13 cellular contexts compared by ENCODE assay signal in genomic region chr10:6117711-6118110, GRCh38. TPM values are rescaled to one million over a fixed set of nuclear protein-coding genes. Genes with fewer than 3 reads are reported as not detected.
DNase-seq lines count a peak whose midpoint lies in the region; ATAC-seq and TF ChIP-seq lines count a peak whose summit lies in the region.
"Had no signal": no experiment of that assay in that cellular context is flagged by ENCODE, and none has a peak within 500 bp of the region (broad histone marks: within the 10 kb centered on the region; RNA-seq: fewer than 3 reads in every experiment).

No MANE protein-coding gene starts in this region.

- no peak overlapping the region for H3K9ac ChIP-seq in trophoblast cell (ENCODE audit: low read length)

- H3K18ac ChIP-seq in trophoblast cell (ENCODE audit: low read length), result no peak overlapping the region

- H4K8ac ChIP-seq in trophoblast cell (ENCODE audit: low read depth, low read length), result no peak overlapping the region

- H3K4me1 Mint-ChIP-seq in CD4-positive, alpha-beta T cell (ENCODE audit: low read depth), result peaks cover 13% of the 10 kb centered on the region
- H3K4me1 Mint-ChIP-seq in GM23338, result peaks cover 14% of the 10 kb centered on the region
- H3K4me1 Mint-ChIP-seq in activated T-helper 2 cell treated with anti-CD3 and anti-CD28 coated beads, Interferon-gamma antibody, Interleukin-2, Interleukin-4, amounts not matched to agents 10 μg/mL and 5 μg/mL and 100 μg/mL, durations not matched to agents 14 hours and 24 hours and 36 hours (ENCODE audit: low read depth), result peaks cover 17% of the 10 kb centered on the region

- no peak overlapping the region for H3K4me3 ChIP-seq in GM23338
- no peak overlapping the region for H3K4me3 ChIP-seq in trophoblast cell (ENCODE audit: low read depth, low read length)
- H3K4me3 ChIP-seq in sigmoid colon, result no peak overlapping the region

- H3K23ac ChIP-seq in trophoblast cell (ENCODE audit: low read length), result no peak overlapping the region

- DNase-seq in CD4-positive, alpha-beta T cell, result no peak
- no peak for DNase-seq in GM23338 (ENCODE audit: low spot score)
- no peak for DNase-seq in activated T-helper 2 cell treated with anti-CD3 and anti-CD28 coated beads, Interferon-gamma antibody, Interleukin-2, Interleukin-4, amounts not matched to agents 10 μg/mL and 5 μg/mL and 100 μg/mL, durations not matched to agents 14 hours and 24 hours and 36 hours (ENCODE audit: low spot score)
- DNase-seq in trophoblast cell, result peak; percentile 50 to 53
- no peak for DNase-seq in NCI-H510A (lab: John Stamatoyannopoulos, UW)
- no peak for DNase-seq in posterior vena cava (ENCODE audit: low spot score)
- DNase-seq in sigmoid colon, result no peak
- DNase-seq: CD4-positive, alpha-beta memory T cell; KBM-7; NCI-H1436; NCI-H2029 treated with DMSO at 0.1 percent for 48 hours; NCI-H510A treated with DMSO at 0.1 percent for 48 hours had no signal

- no peaks in the 10 kb centered on the region for H3K79me1 ChIP-seq in trophoblast cell (ENCODE audit: low read length)

- H3K27me3 Mint-ChIP-seq in CD4-positive, alpha-beta T cell, result no peaks in the 10 kb centered on the region
- H3K27me3 Mint-ChIP-seq in GM23338 (ENCODE audit: insufficient read depth, low read depth, poor library complexity), result peaks cover 7% of the 10 kb centered on the region
- H3K27me3 Mint-ChIP-seq in activated T-helper 2 cell treated with anti-CD3 and anti-CD28 coated beads, Interferon-gamma antibody, Interleukin-2, Interleukin-4, amounts not matched to agents 10 μg/mL and 5 μg/mL and 100 μg/mL, durations not matched to agents 14 hours and 24 hours and 36 hours (ENCODE audit: low read depth), result no peaks in the 10 kb centered on the region
- H3K27me3 Mint-ChIP-seq: CD4-positive, alpha-beta memory T cell had no signal

- H3K4me2 ChIP-seq in GM23338 (no peak overlapping the region), trophoblast cell (ENCODE audit: low read length) (no peak overlapping the region)

- H3K4me3 Mint-ChIP-seq in CD4-positive, alpha-beta T cell, result no peak overlapping the region
- no peak overlapping the region for H3K4me3 Mint-ChIP-seq in GM23338
- no peak overlapping the region for H3K4me3 Mint-ChIP-seq in activated T-helper 2 cell treated with anti-CD3 and anti-CD28 coated beads, Interferon-gamma antibody, Interleukin-2, Interleukin-4, amounts not matched to agents 10 μg/mL and 5 μg/mL and 100 μg/mL, durations not matched to agents 14 hours and 24 hours and 36 hours (ENCODE audit: low read depth)
- H3K4me3 Mint-ChIP-seq: CD4-positive, alpha-beta memory T cell had no signal

- no peak for TF ChIP-seq CTCF in CD4-positive, alpha-beta T cell (IDR thresholded peaks at IDR 0.05)
- TF ChIP-seq CTCF in GM23338 (conservative IDR thresholded peaks at IDR 0.05; ENCODE audit: low read depth in 2 of 2) (no peak), sigmoid colon (IDR thresholded peaks at IDR 0.05) (no peak)

- H4K91ac ChIP-seq in trophoblast cell (ENCODE audit: low read depth, low read length), result no peak overlapping the region

- no peak overlapping the region for H2BK120ac ChIP-seq in trophoblast cell (ENCODE audit: insufficient read depth, low read length, poor library complexity)

- H3K36me3 Mint-ChIP-seq in CD4-positive, alpha-beta T cell (ENCODE audit: low read depth), result peaks cover 40% of the 10 kb centered on the region
- H3K36me3 Mint-ChIP-seq in GM23338 (ENCODE audit: low read depth), result peaks cover 39% of the 10 kb centered on the region
- H3K36me3 Mint-ChIP-seq in activated T-helper 2 cell treated with anti-CD3 and anti-CD28 coated beads, Interferon-gamma antibody, Interleukin-2, Interleukin-4, amounts not matched to agents 10 μg/mL and 5 μg/mL and 100 μg/mL, durations not matched to agents 14 hours and 24 hours and 36 hours (ENCODE audit: low read depth), result peaks cover 38% of the 10 kb centered on the region

- no peak overlapping the region for H3K4ac ChIP-seq in trophoblast cell (ENCODE audit: low read depth, low read length)

- no peaks in the 10 kb centered on the region for H3K79me2 ChIP-seq in GM23338 (replicated peaks; ENCODE audit: insufficient read depth)
- no peaks in the 10 kb centered on the region for H3K79me2 ChIP-seq in trophoblast cell (ENCODE audit: control insufficient read depth, insufficient read depth, low read length, poor library complexity)

- H3K36me3 ChIP-seq in GM23338 (ENCODE audit: insufficient read depth), result peaks cover 42% of the 10 kb centered on the region
- H3K36me3 ChIP-seq in trophoblast cell (ENCODE audit: control insufficient read depth in 1 of 2, insufficient read depth in 2 of 2, low read length in 2 of 2), result peaks cover 3 to 18% of the 10 kb centered on the region in 2 experiments
- H3K36me3 ChIP-seq in sigmoid colon, result peaks cover 9 to 46% (median 17%) of the 10 kb centered on the region in 4 donors

- H3K4me1 ChIP-seq in GM23338 (ENCODE audit: insufficient read depth) (no peaks in the 10 kb centered on the region; the same call in 1 of the 2 replicates), trophoblast cell (ENCODE audit: control insufficient read depth in 1 of 2, insufficient read depth in 2 of 2, low read length in 2 of 2) (no peaks in the 10 kb centered on the region), sigmoid colon (peaks cover 0 to 22% (median 11%) of the 10 kb centered on the region in 4 donors)

- CTCF ChIA-PET in CD4-positive, alpha-beta T cell (lab: Charles Lee), result interaction anchor here (1.0 to 2.0 kb wide), 2 partner anchors 31 to 284 kb away, joined by 4 to 7 read pairs; no protein-coding TSS in a partner anchor

- H3K9me3 ChIP-seq in CD4-positive, alpha-beta T cell (ENCODE audit: control insufficient read depth, low read length), result no peaks in the 10 kb centered on the region
- H3K9me3 ChIP-seq in trophoblast cell (ENCODE audit: insufficient read depth, low read depth, low read length) (no peaks in the 10 kb centered on the region), sigmoid colon (no peaks in the 10 kb centered on the region)

- H3K27ac ChIP-seq in CD4-positive, alpha-beta T cell (ENCODE audit: low read depth, low read length), result no peak overlapping the region
- H3K27ac ChIP-seq in GM23338 (ENCODE audit: low read depth) (no peak overlapping the region), trophoblast cell (ENCODE audit: low read depth, low read length) (no peak overlapping the region), sigmoid colon (no peak overlapping the region)

- H3F3A ChIP-seq in GM23338 (replicated peaks; ENCODE audit: low read depth), result no peaks in the 10 kb centered on the region

- no peaks in the 10 kb centered on the region for H3K9me2 ChIP-seq in GM23338 (ENCODE audit: insufficient read depth)

- POLR2A ChIA-PET in CD4-positive, alpha-beta T cell (lab: Charles Lee), result no interaction called here

- no peak overlapping the region for H3K14ac ChIP-seq in trophoblast cell (ENCODE audit: low read length)

- no peak overlapping the region for H2BK5ac ChIP-seq in trophoblast cell (ENCODE audit: low read depth, low read length, poor library complexity)

- H3K9me3 Mint-ChIP-seq in CD4-positive, alpha-beta T cell, result no peaks in the 10 kb centered on the region
- H3K9me3 Mint-ChIP-seq in GM23338, result no peaks in the 10 kb centered on the region
- no peaks in the 10 kb centered on the region for H3K9me3 Mint-ChIP-seq in activated T-helper 2 cell treated with anti-CD3 and anti-CD28 coated beads, Interferon-gamma antibody, Interleukin-2, Interleukin-4, amounts not matched to agents 10 μg/mL and 5 μg/mL and 100 μg/mL, durations not matched to agents 14 hours and 24 hours and 36 hours
- H3K9me3 Mint-ChIP-seq: CD4-positive, alpha-beta memory T cell had no signal

- peak overlapping the region; percentile 69 for H3K27ac Mint-ChIP-seq in CD4-positive, alpha-beta T cell
- H3K27ac Mint-ChIP-seq in GM23338, result no peak overlapping the region
- peak overlapping the region; percentile 9 for H3K27ac Mint-ChIP-seq in activated T-helper 2 cell treated with anti-CD3 and anti-CD28 coated beads, Interferon-gamma antibody, Interleukin-2, Interleukin-4, amounts not matched to agents 10 μg/mL and 5 μg/mL and 100 μg/mL, durations not matched to agents 14 hours and 24 hours and 36 hours

- TF ChIP-seq EP300 in sigmoid colon (IDR thresholded peaks at IDR 0.05), result no peak

- no peaks in the 10 kb centered on the region for H3K27me3 ChIP-seq in CD4-positive, alpha-beta T cell (ENCODE audit: control insufficient read depth, insufficient read depth, low read length)
- H3K27me3 ChIP-seq in GM23338 (ENCODE audit: insufficient read depth) (no peaks in the 10 kb centered on the region), trophoblast cell (ENCODE audit: insufficient read depth, low read length) (no peaks in the 10 kb centered on the region), sigmoid colon (no peaks in the 10 kb centered on the region)

- H2AK5ac ChIP-seq in trophoblast cell (ENCODE audit: low read length), result no peak overlapping the region

- H4K20me1 ChIP-seq in GM23338 (replicated peaks; ENCODE audit: insufficient read depth), result no peaks in the 10 kb centered on the region; the same call in none of the 2 replicates

- H2BK12ac ChIP-seq in trophoblast cell (ENCODE audit: low read length), result no peak overlapping the region

- WGBS in trophoblast cell (ENCODE audit: extremely low coverage, insufficient coverage, insufficient read length), result no CpG with 5 or more reads among the region's 11 CpGs
- WGBS in sigmoid colon, 2 donors, result 90 to 92% methylated on average over 11 of the region's 11 CpGs

- H4K12ac ChIP-seq in trophoblast cell (ENCODE audit: low read depth, low read length), result no peak overlapping the region

- no peak for ATAC-seq in CD4-positive, alpha-beta T cell (ENCODE audit: poor library complexity)
- peak; percentile 19; the same call in 1 of the 3 replicates for ATAC-seq in GM23338

- H2AFZ ChIP-seq in GM23338, result no peak overlapping the region
- H2AFZ ChIP-seq in trophoblast cell (ENCODE audit: insufficient read depth, low read length, poor library complexity), result no peak overlapping the region

- no peak for TF ChIP-seq POLR2A in sigmoid colon (IDR thresholded peaks at IDR 0.05)

- intact Hi-C loops in CD4-positive, alpha-beta T cell (cut with DNase I, micrococcal nuclease), result no loop called here
- intact Hi-C loops in activated T-helper 2 cell treated with anti-CD3 and anti-CD28 coated beads, Interferon-gamma antibody, Interleukin-2, Interleukin-4, amounts not matched to agents 10 μg/mL and 5 μg/mL and 100 μg/mL, durations not matched to agents 14 hours and 24 hours and 36 hours (cut with micrococcal nuclease), result no loop called here
- intact Hi-C loops in posterior vena cava (cut with DNase I) (loop anchor here (10.0 kb wide), 2 partner anchors 87 to 287 kb away; partner anchors contain the start of gene PFKFB3 (in 1 of the 2)), sigmoid colon (cut with DNase I) (no loop called here)

RNA-seq across cellular contexts. Expression of gene RBM17, which starts 28.9 kb away (rescaled TPM):
- total RNA-seq in CD4-positive, alpha-beta T cell, result 100 to 1,000 TPM; 143 to 150 TPM
- total RNA-seq in GM23338 (2014; rRNA removed; shearing (Covaris generic)), result 54.7 and 90.5 TPM in 2 replicates
- polyA plus RNA-seq in GM23338 (2016; fragmentation: Nextera tagmentation; extraction: Ambion mirVana), result 257 and 281 TPM in 2 replicates
- 257 and 266 TPM in 2 replicates for total RNA-seq in activated T-helper 2 cell treated with anti-CD3 and anti-CD28 coated beads, Interferon-gamma antibody, Interleukin-2, Interleukin-4, amounts not matched to agents 10 μg/mL and 5 μg/mL and 100 μg/mL, durations not matched to agents 14 hours and 24 hours and 36 hours
- 106 and 108 TPM in 2 replicates for polyA plus RNA-seq in trophoblast cell (2013)
- 10 to 100 TPM; 58.9 to 68.3 TPM for total RNA-seq in posterior vena cava
- 10 to 100 TPM; 50.8 to 63.1 (median 54.8) TPM for total RNA-seq in sigmoid colon
- polyA plus RNA-seq in sigmoid colon, result 10 to 100 TPM; 32.8 to 74.2 (median 40.2) TPM

RNA-seq across cellular contexts. Expression of gene IL2RA, which starts 55.5 kb away (rescaled TPM):
- 1 to 10 TPM; 4.9 to 5.4 TPM for total RNA-seq in CD4-positive, alpha-beta T cell
- total RNA-seq in GM23338 (2014; rRNA removed; shearing (Covaris generic)), result not detected in 2 replicates
- not detected in 2 replicates for polyA plus RNA-seq in GM23338 (2016; fragmentation: Nextera tagmentation; extraction: Ambion mirVana)
- total RNA-seq in activated T-helper 2 cell treated with anti-CD3 and anti-CD28 coated beads, Interferon-gamma antibody, Interleukin-2, Interleukin-4, amounts not matched to agents 10 μg/mL and 5 μg/mL and 100 μg/mL, durations not matched to agents 14 hours and 24 hours and 36 hours, result 1,777 and 1,808 TPM in 2 replicates
- polyA plus RNA-seq in trophoblast cell (2013), result not detected in 2 replicates
- 1 to 10 TPM in 1 of 2 donors, under 1 TPM in 1; 0.81 to 6.4 TPM for total RNA-seq in posterior vena cava
- total RNA-seq in sigmoid colon, result 1 to 10 TPM in 2 of 4 donors, under 1 TPM in 1, not detected in 1; 0.99 to 9.0 (median 2.5) TPM
- polyA plus RNA-seq in sigmoid colon, result 10 to 100 TPM in 1 of 3 donors, 1 to 10 TPM in 1, under 1 TPM in 1; 0.60 to 14.0 (median 6.9) TPM
- total RNA-seq: SK-MEL-5 had no signal

Comparison
In these comparisons a context has a peak if more than half of its experiments do, and no peak if none do; other contexts are left out.
1. DNase-seq: peak in trophoblast cell (2 of 2); none in CD4-positive, alpha-beta T cell (0 of 10), GM23338 (single experiment), activated T-helper 2 cell treated with anti-CD3 and anti-CD28 coated beads, Interferon-gamma antibody, Interleukin-2, Interleukin-4, amounts not matched to agents 10 μg/mL and 5 μg/mL and 100 μg/mL, durations not matched to agents 14 hours and 24 hours and 36 hours (single experiment), NCI-H510A (single experiment), posterior vena cava (single experiment) and sigmoid colon (single experiment).
2. RNA of gene IL2RA, which starts 55.5 kb away (total RNA-seq): 1,777 to 1,808 TPM in activated T-helper 2 cell treated with anti-CD3 and anti-CD28 coated beads, Interferon-gamma antibody, Interleukin-2, Interleukin-4, amounts not matched to agents 10 μg/mL and 5 μg/mL and 100 μg/mL, durations not matched to agents 14 hours and 24 hours and 36 hours; 0.81 to 6.4 TPM in posterior vena cava, 4.9 to 5.4 TPM in CD4-positive, alpha-beta T cell, 0.99 to 9.0 TPM in sigmoid colon and not detected in GM23338; every median in the first group is over 100 times any median in the second.
3. intact Hi-C loops: an anchor here in posterior vena cava (10.0 kb wide); none called in CD4-positive, alpha-beta T cell, activated T-helper 2 cell treated with anti-CD3 and anti-CD28 coated beads, Interferon-gamma antibody, Interleukin-2, Interleukin-4, amounts not matched to agents 10 μg/mL and 5 μg/mL and 100 μg/mL, durations not matched to agents 14 hours and 24 hours and 36 hours and sigmoid colon.